In the genomic region with DNA sequence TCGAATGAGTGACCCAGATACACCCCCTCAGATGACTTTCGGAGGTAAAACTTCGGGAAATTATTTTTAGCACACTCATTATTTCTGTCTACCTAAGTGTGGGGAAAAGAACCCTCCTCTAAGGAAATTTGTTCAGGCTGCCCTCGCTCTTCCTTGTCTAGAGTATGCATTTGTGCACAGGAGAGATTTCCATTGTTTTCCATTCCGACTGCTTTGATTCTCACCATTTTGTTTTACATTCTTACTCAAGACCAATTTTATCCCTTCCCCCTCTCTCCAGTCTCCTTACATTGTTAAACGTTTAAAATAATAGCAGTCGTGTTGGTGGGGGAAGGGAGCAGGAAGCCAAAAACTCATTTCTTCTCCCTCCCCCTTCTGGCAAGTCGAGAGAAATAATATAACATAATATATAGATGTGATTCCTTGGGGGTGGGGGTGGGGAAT, we compare ENCODE assay signal across 9 cellular contexts. TPM values are rescaled to one million over a fixed set of nuclear protein-coding genes. Genes with fewer than 3 reads are reported as not detected.
DNase-seq lines count a peak whose midpoint lies in the region; ATAC-seq, FAIRE-seq and TF ChIP-seq lines count a peak whose summit lies in the region.
"Had no signal": no experiment of that assay in that cellular context is flagged by ENCODE, and none has a peak within 500 bp of the region (broad histone marks: within the 10 kb centered on the region; RNA-seq: fewer than 3 reads in every experiment).

No MANE protein-coding gene starts in this region.

- CTCF ChIA-PET in HepG2 (lab: Yijun Ruan, JAX; ENCODE audit: low intra/inter-chr PET ratio, low total read pairs), result interaction anchor here (1.9 kb wide), 1 partner anchor 25 kb away, joined by 5 read pairs; no protein-coding TSS in a partner anchor

- in situ Hi-C loops in HepG2 (cut with HindIII; ENCODE audit: extremely low pct_ligation_motif_present, low pct_unique_long_range_greater_than_20kb), result no loop called here

- DNase-seq in cardiac muscle cell (ENCODE audit: low read depth in 1 of 2, low spot score in 1 of 2) (peak in 1 of 2 donors; percentile 42), left ventricle myocardium superior (no peak), astrocyte (ENCODE audit: low read depth) (no peak), HepG2 (ENCODE audit: low spot score) (no peak), upper lobe of right lung (no peak), HUDEP-2 (lab: John Stamatoyannopoulos, UW; ENCODE audit: unreplicated experiment in 76 of 76) (no peak)

- no peaks in the 10 kb centered on the region for H3K4me1 Mint-ChIP-seq in astrocyte (ENCODE audit: low read depth, unreplicated experiment)

- no peak overlapping the region for H3K27ac Mint-ChIP-seq in astrocyte (ENCODE audit: unreplicated experiment)
- H3K27ac Mint-ChIP-seq: brain had no signal

- no peaks in the 10 kb centered on the region for H3K27me3 Mint-ChIP-seq in astrocyte (ENCODE audit: low read depth, unreplicated experiment)

- 4% methylated on average over 8 of the region's 8 CpGs for WGBS in HepG2 (ENCODE audit: low lambda C conversion rate)

- peaks cover 43% of the 10 kb centered on the region for H3K4me1 ChIP-seq in cardiac muscle cell (ENCODE audit: low read depth)
- peaks cover 35% of the 10 kb centered on the region for H3K4me1 ChIP-seq in astrocyte (ENCODE audit: insufficient read depth, low read length)
- peaks cover 48% of the 10 kb centered on the region for H3K4me1 ChIP-seq in HepG2 (ENCODE audit: insufficient read depth, low read length)
- peaks cover 51% of the 10 kb centered on the region for H3K4me1 ChIP-seq in upper lobe of right lung

- H3K4me3 ChIP-seq in cardiac muscle cell (peak overlapping the region; percentile 90), astrocyte (ENCODE audit: insufficient read depth, low read depth, low read length) (peak overlapping the region; percentile 71), HepG2 (replicated peaks in 1 of 3; ENCODE audit: insufficient read depth in 1 of 3, low read depth in 2 of 3, low read length in 3 of 3) (peak overlapping the region; percentile 45 to 76 (median 68)), upper lobe of right lung (peak overlapping the region; percentile 88)

- no peak for TF ChIP-seq CTCF in cardiac muscle cell (IDR thresholded peaks at IDR 0.05; ENCODE audit: low read depth, low read length)
- TF ChIP-seq CTCF in astrocyte (IDR thresholded peaks at IDR 0.05; ENCODE audit: insufficient read depth, low read depth, low read length), result no peak
- no peak for TF ChIP-seq CTCF in HepG2 (CRISPR knock-in tag; IDR thresholded peaks at IDR 0.05)
- no peak for TF ChIP-seq CTCF in upper lobe of right lung (IDR thresholded peaks at IDR 0.05)

- no peak for TF ChIP-seq RAD21 in HepG2 (CRISPR knock-in tag; IDR thresholded peaks at IDR 0.05)

- ATAC-seq in left ventricle myocardium superior, result no peak
- ATAC-seq in HepG2, result no peak
- no peak for ATAC-seq in upper lobe of right lung
- no peak for ATAC-seq in HG02678 (IDR thresholded peaks at IDR 0.05; ENCODE audit: unreplicated experiment)
- no peak for ATAC-seq in GM19035 (IDR thresholded peaks at IDR 0.05; ENCODE audit: unreplicated experiment)

- H3K36me3 ChIP-seq in cardiac muscle cell (peaks cover 11% of the 10 kb centered on the region), astrocyte (ENCODE audit: insufficient read depth, low read length) (peaks cover 5% of the 10 kb centered on the region), HepG2 (replicated peaks in 1 of 2; ENCODE audit: control insufficient read depth in 1 of 2, insufficient read depth in 2 of 2, low read length in 2 of 2) (no peaks in the 10 kb centered on the region), upper lobe of right lung (peaks cover 20% of the 10 kb centered on the region)

- peak overlapping the region; percentile 89 for H3K27ac ChIP-seq in cardiac muscle cell
- H3K27ac ChIP-seq in astrocyte (ENCODE audit: low read depth, low read length), result peak overlapping the region; percentile 84
- H3K27ac ChIP-seq in HepG2 (ENCODE audit: extremely low read length, insufficient read depth, low read length), result peak overlapping the region; percentile 48
- peak overlapping the region; percentile 90 for H3K27ac ChIP-seq in upper lobe of right lung

- H3K9me3 Mint-ChIP-seq in astrocyte (ENCODE audit: unreplicated experiment), result no peaks in the 10 kb centered on the region
- H3K9me3 Mint-ChIP-seq: brain had no signal

- POLR2A ChIA-PET in HepG2 (lab: Yijun Ruan, JAX), result no interaction called here

- TF ChIP-seq EP300 in HepG2 (IDR thresholded peaks at IDR 0.05; ENCODE audit: low read depth in 2 of 2, low read length in 2 of 2) (no peak), HepG2 (CRISPR knock-in tag; IDR thresholded peaks at IDR 0.05; ENCODE audit: borderline replicate concordance) (no peak)

- H2AFZ ChIP-seq in astrocyte (ENCODE audit: low read depth, low read length) (peak overlapping the region; percentile 18), HepG2 (ENCODE audit: low read length) (peak overlapping the region; percentile 54)

- no TSS peak for BruUV-seq in HepG2 (replicated peaks; lab: Mats Ljungman, UMichigan)

- H4K20me1 ChIP-seq in astrocyte (ENCODE audit: insufficient read depth, low read length), result peaks cover 33% of the 10 kb centered on the region
- no peaks in the 10 kb centered on the region for H4K20me1 ChIP-seq in HepG2 (ENCODE audit: insufficient read depth, low read length)

- H3K36me3 Mint-ChIP-seq in astrocyte (ENCODE audit: low read depth, unreplicated experiment), result peaks cover 15% of the 10 kb centered on the region

- H3K27me3 ChIP-seq in cardiac muscle cell (no peaks in the 10 kb centered on the region), astrocyte (ENCODE audit: insufficient read depth, low read length) (no peaks in the 10 kb centered on the region), HepG2 (ENCODE audit: control insufficient read depth in 1 of 2, insufficient read depth in 2 of 2, low read length in 2 of 2) (peaks cover 1 to 17% of the 10 kb centered on the region in 2 experiments; a peak in 2 of 5 replicates), upper lobe of right lung (no peaks in the 10 kb centered on the region)

- H3K79me2 ChIP-seq in astrocyte (ENCODE audit: insufficient read depth, low read length), result peaks cover 39% of the 10 kb centered on the region
- no peaks in the 10 kb centered on the region for H3K79me2 ChIP-seq in HepG2 (ENCODE audit: insufficient read depth, low read length)

- peak overlapping the region; percentile 87 for H3K9ac ChIP-seq in astrocyte (ENCODE audit: low read length)
- peak overlapping the region; percentile 55; the same call in 1 of the 2 replicates for H3K9ac ChIP-seq in HepG2 (ENCODE audit: insufficient read depth, low read depth, low read length)

- no peak for TF ChIP-seq POLR2A in HepG2 (IDR thresholded peaks at IDR 0.05; ENCODE audit: insufficient read depth in 1 of 2, low read depth in 2 of 2, low read length in 2 of 2)

- intact Hi-C loops in left ventricle myocardium superior (cut with micrococcal nuclease), result no loop called here
- intact Hi-C loops in HepG2 (cut with micrococcal nuclease; ENCODE audit: unreplicated experiment), result no loop called here
- intact Hi-C loops in upper lobe of right lung (cut with DNase I), result no loop called here

- FAIRE-seq in astrocyte (lab: Jason Lieb, UNC) (peak; percentile 9), HepG2 (lab: Jason Lieb, UNC) (no peak)

- no peak overlapping the region for H3K4me3 Mint-ChIP-seq in astrocyte (ENCODE audit: unreplicated experiment)
- H3K4me3 Mint-ChIP-seq: brain had no signal

- H3K9me3 ChIP-seq in cardiac muscle cell (ENCODE audit: low read depth), result no peaks in the 10 kb centered on the region
- no peaks in the 10 kb centered on the region for H3K9me3 ChIP-seq in astrocyte (ENCODE audit: insufficient read depth, low read depth, low read length)
- no peaks in the 10 kb centered on the region for H3K9me3 ChIP-seq in HepG2 (ENCODE audit: low read length)
- no peaks in the 10 kb centered on the region for H3K9me3 ChIP-seq in upper lobe of right lung

- H3K4me2 ChIP-seq in astrocyte (ENCODE audit: low read length) (peak overlapping the region; percentile 96), HepG2 (ENCODE audit: low read depth, low read length) (peak overlapping the region; percentile 92)

RNA-seq across cellular contexts. Expression of a gene that starts 1.5 kb away (rescaled TPM):
- 40.2 and 64.7 TPM in 2 replicates for total RNA-seq in cardiac muscle cell
- polyA plus RNA-seq in cardiac muscle cell, result 15.9 and 19.7 TPM in 2 replicates
- total RNA-seq in left ventricle myocardium superior, result 13.1 TPM
- total RNA-seq in astrocyte, result 109 and 111 TPM in 2 replicates
- total RNA-seq in HepG2 (2016; rRNA removed; fragmentation: Illumina TruSeq; extraction: Trizol), result 3.3 and 3.7 TPM in 2 replicates
- 0.20 and 0.53 TPM in 2 replicates for total RNA-seq in HepG2 (2016; cell fraction: cytosol; rRNA removed; fragmentation: Illumina TruSeq; extraction: Trizol; ENCODE audit: low read depth)
- total RNA-seq in HepG2 (2016; cell fraction: insoluble cytoplasmic fraction; rRNA removed; fragmentation: Illumina TruSeq; extraction: Trizol), result 1.6 and 3.6 TPM in 2 replicates
- 1.1 and 3.2 TPM in 2 replicates for total RNA-seq in HepG2 (2016; cell fraction: membrane; rRNA removed; fragmentation: Illumina TruSeq; extraction: Trizol)
- total RNA-seq in HepG2 (2016; cell fraction: nucleus; rRNA removed; fragmentation: Illumina TruSeq; extraction: Trizol), result 4.7 and 9.3 TPM in 2 replicates
- 2.7 and 3.3 TPM in 2 replicates for polyA plus RNA-seq in HepG2 (2011; rRNA removed)
- polyA plus RNA-seq in HepG2 (2011; cell fraction: cytosol; rRNA removed), result 1.8 and 1.9 TPM in 2 replicates
- 21.5 and 21.6 TPM in 2 replicates for polyA plus RNA-seq in HepG2 (2011; cell fraction: nucleus; rRNA removed)
- 6.4 and 10.0 TPM in 2 replicates for polyA plus RNA-seq in HepG2 (2012)
- polyA plus RNA-seq in HepG2 (2016; cell fraction: cytosol; fragmentation: Illumina TruSeq; extraction: Trizol; ENCODE audit: low read depth), result 0.57 and 0.75 TPM in 2 replicates
- 1.8 and 5.2 TPM in 2 replicates for polyA plus RNA-seq in HepG2 (2016; cell fraction: insoluble cytoplasmic fraction; fragmentation: Illumina TruSeq; extraction: Trizol; ENCODE audit: low read depth)
- polyA plus RNA-seq in HepG2 (2016; cell fraction: membrane; fragmentation: Illumina TruSeq; extraction: Trizol; ENCODE audit: low read depth), result 1.1 and 1.3 TPM in 2 replicates
- polyA plus RNA-seq in HepG2 (2016; cell fraction: nucleus; fragmentation: Illumina TruSeq; extraction: Trizol; ENCODE audit: insufficient read depth, low read depth), result 15.5 and 16.4 TPM in 2 replicates
- 8.0 and 73.1 TPM in 2 replicates for polyA minus RNA-seq in HepG2 (2011; rRNA and poly(A)+ RNA removed; ENCODE audit: low replicate concordance)
- 3.3 and 3.9 TPM in 2 replicates for polyA minus RNA-seq in HepG2 (2011; cell fraction: cytosol; rRNA and poly(A)+ RNA removed)
- 9.1 and 12.4 TPM in 2 replicates for polyA minus RNA-seq in HepG2 (2011; cell fraction: nucleus; rRNA and poly(A)+ RNA removed)
- 93.0 TPM for total RNA-seq in upper lobe of right lung

RNA-seq across cellular contexts. Expression of a gene that starts 29.0 kb away (rescaled TPM):
- 20.3 and 26.1 TPM in 2 replicates for total RNA-seq in cardiac muscle cell
- 5.2 and 5.8 TPM in 2 replicates for polyA plus RNA-seq in cardiac muscle cell
- total RNA-seq in left ventricle myocardium superior, result 1.1 TPM
- total RNA-seq in astrocyte, result 0.54 and 1.1 TPM in 2 replicates
- 0.20 and 0.38 TPM in 2 replicates for total RNA-seq in HepG2 (2016; rRNA removed; fragmentation: Illumina TruSeq; extraction: Trizol)
- 0.10 TPM in 1 of 2 replicates, not detected in the other for total RNA-seq in HepG2 (2016; cell fraction: cytosol; rRNA removed; fragmentation: Illumina TruSeq; extraction: Trizol; ENCODE audit: low read depth)
- total RNA-seq in HepG2 (2016; cell fraction: insoluble cytoplasmic fraction; rRNA removed; fragmentation: Illumina TruSeq; extraction: Trizol), result 0.37 and 0.41 TPM in 2 replicates
- 0.21 and 0.22 TPM in 2 replicates for total RNA-seq in HepG2 (2016; cell fraction: membrane; rRNA removed; fragmentation: Illumina TruSeq; extraction: Trizol)
- 0.22 and 0.56 TPM in 2 replicates for total RNA-seq in HepG2 (2016; cell fraction: nucleus; rRNA removed; fragmentation: Illumina TruSeq; extraction: Trizol)
- 0.79 and 0.94 TPM in 2 replicates for polyA plus RNA-seq in HepG2 (2011; rRNA removed)
- polyA plus RNA-seq in HepG2 (2011; cell fraction: cytosol; rRNA removed), result 1.7 and 3.4 TPM in 2 replicates
- 0.79 and 4.8 TPM in 2 replicates for polyA plus RNA-seq in HepG2 (2011; cell fraction: nucleus; rRNA removed)
- polyA plus RNA-seq in HepG2 (2012), result 0.68 and 0.79 TPM in 2 replicates
- 0.15 and 0.16 TPM in 2 replicates for polyA plus RNA-seq in HepG2 (2016; cell fraction: cytosol; fragmentation: Illumina TruSeq; extraction: Trizol; ENCODE audit: low read depth)
- 0.49 and 0.63 TPM in 2 replicates for polyA plus RNA-seq in HepG2 (2016; cell fraction: insoluble cytoplasmic fraction; fragmentation: Illumina TruSeq; extraction: Trizol; ENCODE audit: low read depth)
- 0.23 and 0.33 TPM in 2 replicates for polyA plus RNA-seq in HepG2 (2016; cell fraction: membrane; fragmentation: Illumina TruSeq; extraction: Trizol; ENCODE audit: low read depth)
- 1.5 and 2.2 TPM in 2 replicates for polyA plus RNA-seq in HepG2 (2016; cell fraction: nucleus; fragmentation: Illumina TruSeq; extraction: Trizol; ENCODE audit: insufficient read depth, low read depth)
- polyA minus RNA-seq in HepG2 (2011; rRNA and poly(A)+ RNA removed; ENCODE audit: low replicate concordance), result 0.22 and 3.6 TPM in 2 replicates
- 0.20 and 0.26 TPM in 2 replicates for polyA minus RNA-seq in HepG2 (2011; cell fraction: cytosol; rRNA and poly(A)+ RNA removed)
- 0.25 and 0.64 TPM in 2 replicates for polyA minus RNA-seq in HepG2 (2011; cell fraction: nucleus; rRNA and poly(A)+ RNA removed)
- 8.0 TPM for total RNA-seq in upper lobe of right lung

RNA-seq across cellular contexts. Expression of a gene that starts 29.3 kb away (rescaled TPM):
- total RNA-seq in cardiac muscle cell (14.0 and 14.3 TPM in 2 replicates), left ventricle myocardium superior (25.6 TPM), astrocyte (19.5 and 21.1 TPM in 2 replicates), HepG2 (2016; rRNA removed; fragmentation: Illumina TruSeq; extraction: Trizol) (17.0 and 21.4 TPM in 2 replicates), upper lobe of right lung (7.2 TPM)
- polyA plus RNA-seq in cardiac muscle cell (10.7 and 13.7 TPM in 2 replicates), HepG2 (2011; rRNA removed) (7.9 and 8.9 TPM in 2 replicates)
- total RNA-seq in HepG2 (2016; cell fraction: cytosol; rRNA removed; fragmentation: Illumina TruSeq; extraction: Trizol; ENCODE audit: low read depth), result 1.1 TPM in 2 replicates
- 16.9 and 20.4 TPM in 2 replicates for total RNA-seq in HepG2 (2016; cell fraction: insoluble cytoplasmic fraction; rRNA removed; fragmentation: Illumina TruSeq; extraction: Trizol)
- 9.5 and 12.3 TPM in 2 replicates for total RNA-seq in HepG2 (2016; cell fraction: membrane; rRNA removed; fragmentation: Illumina TruSeq; extraction: Trizol)
- total RNA-seq in HepG2 (2016; cell fraction: nucleus; rRNA removed; fragmentation: Illumina TruSeq; extraction: Trizol), result 9.1 and 10.0 TPM in 2 replicates
- polyA plus RNA-seq in HepG2 (2011; cell fraction: cytosol; rRNA removed), result 7.7 and 8.1 TPM in 2 replicates
- 7.1 and 7.3 TPM in 2 replicates for polyA plus RNA-seq in HepG2 (2011; cell fraction: nucleus; rRNA removed)
- 5.1 and 7.4 TPM in 2 replicates for polyA plus RNA-seq in HepG2 (2012)
- polyA plus RNA-seq in HepG2 (2016; cell fraction: cytosol; fragmentation: Illumina TruSeq; extraction: Trizol; ENCODE audit: low read depth), result 1.4 and 1.9 TPM in 2 replicates
- polyA plus RNA-seq in HepG2 (2016; cell fraction: insoluble cytoplasmic fraction; fragmentation: Illumina TruSeq; extraction: Trizol; ENCODE audit: low read depth), result 20.6 and 21.0 TPM in 2 replicates
- 6.2 and 7.1 TPM in 2 replicates for polyA plus RNA-seq in HepG2 (2016; cell fraction: membrane; fragmentation: Illumina TruSeq; extraction: Trizol; ENCODE audit: low read depth)
- polyA plus RNA-seq in HepG2 (2016; cell fraction: nucleus; fragmentation: Illumina TruSeq; extraction: Trizol; ENCODE audit: insufficient read depth, low read depth), result 14.1 and 14.8 TPM in 2 replicates
- polyA minus RNA-seq in HepG2 (2011; rRNA and poly(A)+ RNA removed; ENCODE audit: low replicate concordance), result 9.3 and 30.2 TPM in 2 replicates
- 4.3 and 5.6 TPM in 2 replicates for polyA minus RNA-seq in HepG2 (2011; cell fraction: cytosol; rRNA and poly(A)+ RNA removed)
- 4.2 and 6.0 TPM in 2 replicates for polyA minus RNA-seq in HepG2 (2011; cell fraction: nucleus; rRNA and poly(A)+ RNA removed)

RNA-seq across cellular contexts. Expression of a gene that starts 29.7 kb away (rescaled TPM):
- total RNA-seq in cardiac muscle cell, result 107 and 130 TPM in 2 replicates
- 158 and 168 TPM in 2 replicates for polyA plus RNA-seq in cardiac muscle cell
- 93.2 TPM for total RNA-seq in left ventricle myocardium superior
- 56.2 and 60.2 TPM in 2 replicates for total RNA-seq in astrocyte
- 91.6 and 105 TPM in 2 replicates for total RNA-seq in HepG2 (2016; rRNA removed; fragmentation: Illumina TruSeq; extraction: Trizol)
- 62.3 and 74.3 TPM in 2 replicates for total RNA-seq in HepG2 (2016; cell fraction: cytosol; rRNA removed; fragmentation: Illumina TruSeq; extraction: Trizol; ENCODE audit: low read depth)
- 94.6 and 120 TPM in 2 replicates for total RNA-seq in HepG2 (2016; cell fraction: insoluble cytoplasmic fraction; rRNA removed; fragmentation: Illumina TruSeq; extraction: Trizol)
- total RNA-seq in HepG2 (2016; cell fraction: membrane; rRNA removed; fragmentation: Illumina TruSeq; extraction: Trizol), result 54.2 and 67.7 TPM in 2 replicates
- total RNA-seq in HepG2 (2016; cell fraction: nucleus; rRNA removed; fragmentation: Illumina TruSeq; extraction: Trizol), result 37.3 and 42.0 TPM in 2 replicates
- 43.9 and 46.9 TPM in 2 replicates for polyA plus RNA-seq in HepG2 (2011; rRNA removed)
- 35.2 and 66.3 TPM in 2 replicates for polyA plus RNA-seq in HepG2 (2011; cell fraction: cytosol; rRNA removed)
- 36.8 and 49.2 TPM in 2 replicates for polyA plus RNA-seq in HepG2 (2011; cell fraction: nucleus; rRNA removed)
- polyA plus RNA-seq in HepG2 (2012), result 19.2 and 22.5 TPM in 2 replicates
- 53.8 and 75.0 TPM in 2 replicates for polyA plus RNA-seq in HepG2 (2016; cell fraction: cytosol; fragmentation: Illumina TruSeq; extraction: Trizol; ENCODE audit: low read depth)
- polyA plus RNA-seq in HepG2 (2016; cell fraction: insoluble cytoplasmic fraction; fragmentation: Illumina TruSeq; extraction: Trizol; ENCODE audit: low read depth), result 69.5 and 79.8 TPM in 2 replicates
- polyA plus RNA-seq in HepG2 (2016; cell fraction: membrane; fragmentation: Illumina TruSeq; extraction: Trizol; ENCODE audit: low read depth), result 39.8 and 49.0 TPM in 2 replicates
- 46.6 and 50.5 TPM in 2 replicates for polyA plus RNA-seq in HepG2 (2016; cell fraction: nucleus; fragmentation: Illumina TruSeq; extraction: Trizol; ENCODE audit: insufficient read depth, low read depth)
- 21.5 and 58.0 TPM in 2 replicates for polyA minus RNA-seq in HepG2 (2011; rRNA and poly(A)+ RNA removed; ENCODE audit: low replicate concordance)
- 35.5 and 51.8 TPM in 2 replicates for polyA minus RNA-seq in HepG2 (2011; cell fraction: cytosol; rRNA and poly(A)+ RNA removed)
- 13.3 and 23.4 TPM in 2 replicates for polyA minus RNA-seq in HepG2 (2011; cell fraction: nucleus; rRNA and poly(A)+ RNA removed)
- total RNA-seq in upper lobe of right lung, result 58.7 TPM

RNA-seq across cellular contexts. Expression of a gene that starts 32.2 kb away (rescaled TPM):
- total RNA-seq in cardiac muscle cell (27.4 and 51.2 TPM in 2 replicates), left ventricle myocardium superior (32.6 TPM), astrocyte (25.3 and 33.7 TPM in 2 replicates), HepG2 (2016; rRNA removed; fragmentation: Illumina TruSeq; extraction: Trizol) (0.31 TPM in 1 of 2 replicates, not detected in the other), upper lobe of right lung (10.7 TPM)
- polyA plus RNA-seq in cardiac muscle cell (31.3 and 66.1 TPM in 2 replicates), HepG2 (2011; rRNA removed) (0.66 and 0.84 TPM in 2 replicates)
- total RNA-seq in HepG2 (2016; cell fraction: cytosol; rRNA removed; fragmentation: Illumina TruSeq; extraction: Trizol; ENCODE audit: low read depth), result not detected in 2 replicates
- 0.19 TPM in 1 of 2 replicates, not detected in the other for total RNA-seq in HepG2 (2016; cell fraction: insoluble cytoplasmic fraction; rRNA removed; fragmentation: Illumina TruSeq; extraction: Trizol)
- total RNA-seq in HepG2 (2016; cell fraction: membrane; rRNA removed; fragmentation: Illumina TruSeq; extraction: Trizol), result not detected in 2 replicates
- 1.1 TPM in 1 of 2 replicates, not detected in the other for total RNA-seq in HepG2 (2016; cell fraction: nucleus; rRNA removed; fragmentation: Illumina TruSeq; extraction: Trizol)
- 0.08 and 0.43 TPM in 2 replicates for polyA plus RNA-seq in HepG2 (2011; cell fraction: cytosol; rRNA removed)
- polyA plus RNA-seq in HepG2 (2011; cell fraction: nucleus; rRNA removed), result 7.3 and 9.6 TPM in 2 replicates
- 0.51 and 1.9 TPM in 2 replicates for polyA plus RNA-seq in HepG2 (2012)
- 0.26 and 0.33 TPM in 2 replicates for polyA plus RNA-seq in HepG2 (2016; cell fraction: cytosol; fragmentation: Illumina TruSeq; extraction: Trizol; ENCODE audit: low read depth)
- 0.28 and 0.30 TPM in 2 replicates for polyA plus RNA-seq in HepG2 (2016; cell fraction: insoluble cytoplasmic fraction; fragmentation: Illumina TruSeq; extraction: Trizol; ENCODE audit: low read depth)
- polyA plus RNA-seq in HepG2 (2016; cell fraction: membrane; fragmentation: Illumina TruSeq; extraction: Trizol; ENCODE audit: low read depth), result 0.23 and 0.27 TPM in 2 replicates
- 4.6 and 6.5 TPM in 2 replicates for polyA plus RNA-seq in HepG2 (2016; cell fraction: nucleus; fragmentation: Illumina TruSeq; extraction: Trizol; ENCODE audit: insufficient read depth, low read depth)
- 0.36 TPM in 1 of 2 replicates, not detected in the other for polyA minus RNA-seq in HepG2 (2011; rRNA and poly(A)+ RNA removed; ENCODE audit: low replicate concordance)
- polyA minus RNA-seq in HepG2 (2011; cell fraction: cytosol; rRNA and poly(A)+ RNA removed), result not detected in 2 replicates
- 1.3 and 2.7 TPM in 2 replicates for polyA minus RNA-seq in HepG2 (2011; cell fraction: nucleus; rRNA and poly(A)+ RNA removed)
